Comparison of ENCODE assay signal across 9 cellular contexts in genomic region chrX:37786666-37787337, GRCh38. TPM values are rescaled to one million over a fixed set of nuclear protein-coding genes. Genes with fewer than 3 reads are reported as not detected.
DNase-seq lines count a peak whose midpoint lies in the region; ATAC-seq, FAIRE-seq and TF ChIP-seq lines count a peak whose summit lies in the region.
"Had no signal": no experiment of that assay in that cellular context is flagged by ENCODE, and none has a peak within 500 bp of the region (broad histone marks: within the 10 kb centered on the region; RNA-seq: fewer than 3 reads in every experiment).

No MANE protein-coding gene starts in this region.

- H3K4me1 ChIP-seq in breast epithelium, result no peaks in the 10 kb centered on the region
- H3K4me1 ChIP-seq in adrenal gland (replicated peaks in 1 of 2), result no peaks in the 10 kb centered on the region

- peaks cover 32% of the 10 kb centered on the region for H3K4me1 Mint-ChIP-seq in activated naive CD8-positive, alpha-beta T cell treated with anti-CD3 and anti-CD28 coated beads, Interleukin-2, amount 50 U/mL, for 24 hours

- TF ChIP-seq POLR2A in GM12891 (IDR thresholded peaks at IDR 0.05; ENCODE audit: low read depth, low read length), result peak; percentile 39; the same call in 1 of the 2 replicates
- TF ChIP-seq POLR2A in breast epithelium (IDR thresholded peaks at IDR 0.05), result no peak
- no peak for TF ChIP-seq POLR2A in adrenal gland (IDR thresholded peaks at IDR 0.05)

- peaks cover 0 to 22% of the 10 kb centered on the region in 2 donors for H3K27me3 ChIP-seq in breast epithelium
- peaks cover 5% of the 10 kb centered on the region for H3K27me3 ChIP-seq in adrenal gland

- WGBS in adrenal gland, 4 donors, result 39 to 79% (median 67%) methylated on average over 3 of the region's 3 CpGs

- DNase-seq in GM12891 (ENCODE audit: insufficient read length, low spot score) (no peak), activated gamma-delta T cell treated with Interleukin-2 at 50 U/mL for 16 hours (no peak), mucosa of gallbladder (ENCODE audit: low spot score) (no peak), breast epithelium (ENCODE audit: low spot score in 2 of 2) (no peak), adrenal gland (no peak)
- no peak for DNase-seq in activated naive CD8-positive, alpha-beta T cell treated with anti-CD3 and anti-CD28 coated beads, Interleukin-2, amount 50 U/mL, for 24 hours
- DNase-seq: NCI-H2171 had no signal

- no peaks in the 10 kb centered on the region for H3K36me3 Mint-ChIP-seq in activated naive CD8-positive, alpha-beta T cell treated with anti-CD3 and anti-CD28 coated beads, Interleukin-2, amount 50 U/mL, for 24 hours (ENCODE audit: low read depth)

- H3K36me3 ChIP-seq in breast epithelium, result no peaks in the 10 kb centered on the region
- no peaks in the 10 kb centered on the region for H3K36me3 ChIP-seq in adrenal gland (replicated peaks in 1 of 2)

- ATAC-seq in GM21367 (IDR thresholded peaks at IDR 0.05; ENCODE audit: unreplicated experiment), result peak; percentile 70
- ATAC-seq in HG03354 (IDR thresholded peaks at IDR 0.05; ENCODE audit: poor library complexity, severe bottlenecking, unreplicated experiment), result peak; percentile 78
- ATAC-seq in activated naive CD8-positive, alpha-beta T cell treated with anti-CD3 and anti-CD28 coated beads, Interleukin-2, amount 50 U/mL, for 24 hours, result peak; percentile 54

- TF ChIP-seq CTCF in breast epithelium (IDR thresholded peaks at IDR 0.05), result no peak
- no peak for TF ChIP-seq CTCF in adrenal gland (IDR thresholded peaks at IDR 0.05)

- FAIRE-seq in GM12891 (lab: Jason Lieb, UNC), result peak; percentile 89

- peak overlapping the region; percentile 34 for H3K4me3 Mint-ChIP-seq in activated naive CD8-positive, alpha-beta T cell treated with anti-CD3 and anti-CD28 coated beads, Interleukin-2, amount 50 U/mL, for 24 hours

- H3K27me3 Mint-ChIP-seq in activated naive CD8-positive, alpha-beta T cell treated with anti-CD3 and anti-CD28 coated beads, Interleukin-2, amount 50 U/mL, for 24 hours, result no peaks in the 10 kb centered on the region

- no peak overlapping the region for H3K4me3 ChIP-seq in breast epithelium
- H3K4me3 ChIP-seq in adrenal gland, result no peak overlapping the region

- H3K27ac Mint-ChIP-seq in activated naive CD8-positive, alpha-beta T cell treated with anti-CD3 and anti-CD28 coated beads, Interleukin-2, amount 50 U/mL, for 24 hours, result peak overlapping the region; percentile 74

- H3K27ac ChIP-seq in breast epithelium, result no peak overlapping the region
- H3K27ac ChIP-seq in adrenal gland, result no peak overlapping the region

- H3K9me3 Mint-ChIP-seq in activated naive CD8-positive, alpha-beta T cell treated with anti-CD3 and anti-CD28 coated beads, Interleukin-2, amount 50 U/mL, for 24 hours, result no peaks in the 10 kb centered on the region

- H3K9me3 ChIP-seq in breast epithelium (no peaks in the 10 kb centered on the region), adrenal gland (replicated peaks in 1 of 3) (no peaks in the 10 kb centered on the region)

- intact Hi-C loops in breast epithelium (cut with DNase I; ENCODE audit: low total_unique reads), result no loop called here
- intact Hi-C loops in adrenal gland (cut with DNase I), result no loop called here

TF ChIP-seq in GM12891, 5 proteins besides CTCF, POLR2A, EP300 and RAD21:
- TF ChIP-seq PAX5 (IDR thresholded peaks at IDR 0.05; ENCODE audit: insufficient read depth, low read length, severe bottlenecking) (no peak), POU2F2 (IDR thresholded peaks at IDR 0.05; ENCODE audit: low read depth, low read length) (no peak), TAF1 (IDR thresholded peaks at IDR 0.05; ENCODE audit: low read depth, low read length) (no peak), SPI1 (IDR thresholded peaks at IDR 0.05; ENCODE audit: low read depth, low read length) (no peak), POLR2AphosphoS5 (IDR thresholded peaks at IDR 0.05; ENCODE audit: low read depth, low read length) (no peak)

RNA-seq across cellular contexts. Expression of gene CYBB, which starts 6.9 kb away (rescaled TPM):
- 24.7 TPM for polyA plus RNA-seq in GM12891 (2012; ENCODE audit: low read depth, missing spikeins)
- total RNA-seq in mucosa of gallbladder (41.8 TPM), breast epithelium (10 to 100 TPM; 13.1 to 25.5 (median 23.5) TPM), adrenal gland (100 to 1,000 TPM in 2 of 8 donors, 10 to 100 TPM in 6; 25.2 to 153 (median 80.2) TPM)
- 10 to 100 TPM in 1 of 3 donors, 1 to 10 TPM in 2; 5.5 to 22.9 (median 8.8) TPM for polyA plus RNA-seq in adrenal gland
